Comparison of ENCODE assay signal across 8 cellular contexts in the genomic region with DNA sequence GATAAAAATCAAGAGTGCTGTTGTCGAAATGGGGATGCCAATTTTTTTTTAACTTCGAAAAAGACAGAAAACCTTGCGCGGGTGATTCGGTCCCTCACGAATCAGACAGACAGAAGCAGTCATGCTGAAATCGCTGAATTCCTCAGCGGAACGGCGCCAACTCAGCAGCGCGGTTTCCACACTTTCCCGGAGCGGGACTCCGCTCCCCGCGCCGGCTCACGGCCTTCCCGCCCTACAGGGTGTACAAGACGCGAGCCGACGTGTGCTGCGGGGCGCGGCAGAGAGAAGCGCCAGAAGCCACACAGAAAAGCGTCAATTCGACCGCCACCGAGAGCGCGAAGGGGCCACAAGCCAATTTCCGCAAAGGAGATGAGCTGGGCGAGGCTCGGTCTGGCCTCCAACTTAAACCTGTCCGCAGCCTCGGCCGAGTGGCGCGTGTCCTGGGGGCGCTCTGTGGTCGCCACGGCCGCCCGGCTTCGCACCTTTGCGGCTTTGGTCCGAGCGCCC. TPM values are rescaled to one million over a fixed set of nuclear protein-coding genes. Genes with fewer than 3 reads are reported as not detected.
DNase-seq lines count a peak whose midpoint lies in the region; ATAC-seq, FAIRE-seq and TF ChIP-seq lines count a peak whose summit lies in the region.

No MANE protein-coding gene starts in this region.

- H3K36me3 ChIP-seq in A673 (ENCODE audit: insufficient read depth, low read length, poor library complexity, severe bottlenecking), result no peaks in the 10 kb centered on the region
- no peaks in the 10 kb centered on the region for H3K36me3 ChIP-seq in astrocyte (ENCODE audit: insufficient read depth, low read length)
- no peaks in the 10 kb centered on the region for H3K36me3 ChIP-seq in transverse colon

- 67% methylated on average over 46 of the region's 51 CpGs; no CpG with 5 or more reads in 1 of the 2 donors for WGBS in transverse colon (ENCODE audit: low coverage in 1 of 2), 2 donors

- peaks cover 2% of the 10 kb centered on the region for H3K9me3 Mint-ChIP-seq in astrocyte (ENCODE audit: unreplicated experiment)

- H3K27me3 ChIP-seq in A673 (replicated peaks; ENCODE audit: insufficient read depth, low read depth, low read length, poor library complexity) (peaks cover 21% of the 10 kb centered on the region), astrocyte (ENCODE audit: insufficient read depth, low read length) (peaks cover 5% of the 10 kb centered on the region), mononuclear cell (ENCODE audit: insufficient read depth, low read length) (peaks cover 17% of the 10 kb centered on the region), transverse colon (no peaks in the 10 kb centered on the region)

- H3K4me1 Mint-ChIP-seq in astrocyte (ENCODE audit: low read depth, unreplicated experiment), result no peaks in the 10 kb centered on the region

- no peaks in the 10 kb centered on the region for H3K36me3 Mint-ChIP-seq in astrocyte (ENCODE audit: low read depth, unreplicated experiment)

- H3K4me3 Mint-ChIP-seq in astrocyte (ENCODE audit: unreplicated experiment), result peak overlapping the region; percentile 81

- H3K27ac Mint-ChIP-seq in astrocyte (ENCODE audit: unreplicated experiment), result no peak overlapping the region

- H3K4me3 ChIP-seq in A673 (ENCODE audit: low read depth, low read length, poor library complexity, severe bottlenecking), result no peak overlapping the region
- H3K4me3 ChIP-seq in Jurkat, Clone E6-1 (ENCODE audit: low read length), result peak overlapping the region; percentile 59
- H3K4me3 ChIP-seq in astrocyte (ENCODE audit: insufficient read depth, low read depth, low read length), result peak overlapping the region; percentile 28
- peak overlapping the region; percentile 20 for H3K4me3 ChIP-seq in mononuclear cell (ENCODE audit: low read length)
- H3K4me3 ChIP-seq in transverse colon, result peak overlapping the region; percentile 24 to 62 (median 47)

- intact Hi-C loops in A673 (cut with micrococcal nuclease; ENCODE audit: unreplicated experiment), result no loop called here
- intact Hi-C loops in transverse colon (cut with DNase I; ENCODE audit: low total_unique reads), result no loop called here

- H4K20me1 ChIP-seq in astrocyte (ENCODE audit: insufficient read depth, low read length), result no peaks in the 10 kb centered on the region

- H3K9me3 ChIP-seq in A673 (ENCODE audit: low read depth, low read length, poor library complexity, severe bottlenecking) (no peaks in the 10 kb centered on the region), astrocyte (ENCODE audit: insufficient read depth, low read depth, low read length) (no peaks in the 10 kb centered on the region), mononuclear cell (ENCODE audit: low read depth, low read length) (no peaks in the 10 kb centered on the region), transverse colon (no peaks in the 10 kb centered on the region)

- DNase-seq in A673 (ENCODE audit: low spot score), result peak; percentile 5
- DNase-seq in Jurkat, Clone E6-1 (ENCODE audit: low read depth, low spot score), result peak; percentile 72
- no peak for DNase-seq in astrocyte (ENCODE audit: low read depth)
- peak; percentile 16 for DNase-seq in transverse colon
- DNase-seq in activated CD4-positive, CD25-positive, alpha-beta regulatory T cell (lab: John Stamatoyannopoulos, UW), result no peak
- DNase-seq in dermis blood vessel endothelial cell, result no peak

- ATAC-seq in GM19025 (IDR thresholded peaks at IDR 0.05; ENCODE audit: low read depth, unreplicated experiment), result peak; percentile 18

- POLR2A ChIA-PET in A673 (lab: Charles Lee; ENCODE audit: low non-redundant PET), result no interaction called here

- no peak for FAIRE-seq in astrocyte (lab: Jason Lieb, UNC)

- H3K27ac ChIP-seq in A673 (ENCODE audit: low read depth, low read length, poor library complexity, severe bottlenecking) (no peak overlapping the region), astrocyte (ENCODE audit: low read depth, low read length) (no peak overlapping the region), transverse colon (peak overlapping the region; percentile 79 to 83 (median 82))

- no peaks in the 10 kb centered on the region for H3K79me2 ChIP-seq in astrocyte (ENCODE audit: insufficient read depth, low read length)

- CTCF ChIA-PET in A673 (lab: Charles Lee), result no interaction called here

- no peak overlapping the region for H3K9ac ChIP-seq in astrocyte (ENCODE audit: low read length)

- no peak for TF ChIP-seq POLR2A in transverse colon (IDR thresholded peaks at IDR 0.05)

- peak overlapping the region; percentile 77 for H2AFZ ChIP-seq in astrocyte (ENCODE audit: low read depth, low read length)

- peak overlapping the region; percentile 80 for H3K4me2 ChIP-seq in astrocyte (ENCODE audit: low read length)

- H3K27me3 Mint-ChIP-seq in astrocyte (ENCODE audit: low read depth, unreplicated experiment), result peaks cover 20% of the 10 kb centered on the region

- BruUV-seq in A673 (replicated peaks; lab: Mats Ljungman, UMichigan), result no TSS peak

- TF ChIP-seq CTCF in A673 (conservative IDR thresholded peaks at IDR 0.05; ENCODE audit: low read depth, low read length), result no peak
- TF ChIP-seq CTCF in astrocyte (IDR thresholded peaks at IDR 0.05; ENCODE audit: insufficient read depth, low read depth, low read length), result no peak
- TF ChIP-seq CTCF in transverse colon (IDR thresholded peaks at IDR 0.05), result no peak

- no peak for TF ChIP-seq EP300 in transverse colon (IDR thresholded peaks at IDR 0.05; ENCODE audit: low read depth)

- in situ Hi-C loops in transverse colon (cut with MboI; ENCODE audit: low pct_ligation_motif_present in 1 of 4, low pct_unique_long_range_greater_than_20kb in 1 of 4, low sequenced_read_pairs in 3 of 4), result no loop called here

- H3K4me1 ChIP-seq in A673 (ENCODE audit: insufficient read depth, low read length, poor library complexity, severe bottlenecking) (no peaks in the 10 kb centered on the region), astrocyte (ENCODE audit: insufficient read depth, low read length) (no peaks in the 10 kb centered on the region), mononuclear cell (ENCODE audit: insufficient read depth, low read length) (no peaks in the 10 kb centered on the region), transverse colon (peaks cover 0 to 8% (median 4%) of the 10 kb centered on the region in 4 donors)

RNA-seq across cellular contexts. Expression of gene NEXMIF, which starts 1.3 kb away (rescaled TPM):
- 0.28 and 0.31 TPM in 2 replicates for total RNA-seq in A673 (2021)
- 0.68 TPM for polyA plus RNA-seq in Jurkat, Clone E6-1 (2012; ENCODE audit: insufficient read depth, insufficient read length)
- total RNA-seq in astrocyte, result 0.48 TPM in 2 replicates
- total RNA-seq in mononuclear cell, result 1.6 TPM
- 1 to 10 TPM in 2 of 4 donors, under 1 TPM in 2; under 0.01 to 3.3 (median 1.7) TPM for total RNA-seq in transverse colon
- not detected in 2 replicates for total RNA-seq in dermis blood vessel endothelial cell

Comparison
In these comparisons a context has a peak if more than half of its experiments do, and no peak if none do; other contexts are left out.
1. DNase-seq: peak in A673 (single experiment), Jurkat, Clone E6-1 (single experiment) and transverse colon (single experiment); none in astrocyte (single experiment), activated CD4-positive, CD25-positive, alpha-beta regulatory T cell (0 of 4) and dermis blood vessel endothelial cell (single experiment).
2. H3K27ac ChIP-seq: peak in transverse colon (4 of 4); none in A673 (single experiment) and astrocyte (single experiment).